8 cellular contexts compared by ENCODE assay signal in the genomic region with DNA sequence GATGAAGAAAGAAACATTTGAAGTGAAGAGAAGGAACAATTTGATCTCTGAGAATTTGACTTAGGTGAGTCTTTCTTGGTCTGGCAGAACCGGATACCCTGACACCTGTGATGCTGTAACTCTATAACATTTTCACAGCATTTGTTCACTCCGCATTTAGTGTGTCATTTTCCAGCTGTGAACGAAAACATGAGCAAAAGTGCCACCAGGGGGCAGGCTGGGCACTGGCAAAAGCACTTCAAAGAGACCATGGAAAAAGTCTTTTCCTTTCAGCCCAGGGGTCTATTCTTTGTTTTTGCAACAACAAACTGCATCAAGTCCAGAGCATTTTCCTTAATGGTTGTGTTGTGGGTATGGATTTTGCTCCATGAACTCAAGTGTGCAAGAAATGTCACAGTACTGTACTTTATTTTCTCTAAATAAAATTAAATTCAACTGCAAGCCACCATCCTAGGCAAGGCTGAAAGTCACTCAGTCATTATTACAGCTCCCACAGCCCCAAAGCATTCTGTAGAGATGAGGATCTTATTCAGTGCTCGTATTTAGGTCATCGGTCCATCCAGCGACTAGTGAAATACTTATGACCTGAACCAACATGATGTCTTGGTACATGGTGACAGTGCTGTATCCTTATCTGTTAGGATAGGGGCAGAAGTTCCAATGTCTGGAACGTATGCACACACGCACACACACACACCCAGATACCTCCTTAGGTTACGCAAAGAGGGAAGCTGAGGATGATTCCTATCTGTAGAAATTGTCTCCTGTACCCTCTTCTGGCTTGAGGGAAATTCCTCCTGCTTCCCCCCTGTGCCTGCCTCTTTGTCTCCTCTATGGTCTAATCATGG.
DNase-seq lines count a peak whose midpoint lies in the region; ATAC-seq, FAIRE-seq and TF ChIP-seq lines count a peak whose summit lies in the region.

No MANE protein-coding gene starts in this region.

- H3K4me3 ChIP-seq in small intestine (ENCODE audit: low read depth in 1 of 2, low read length in 2 of 2): no peak overlapping the region

- no peaks in the 10 kb centered on the region for H3K36me3 ChIP-seq in small intestine (ENCODE audit: control insufficient read depth in 2 of 2, insufficient read depth in 2 of 2, low read length in 2 of 2)

- no peak overlapping the region for H3K4me3 Mint-ChIP-seq in T-cell

- H3K27ac ChIP-seq in small intestine (ENCODE audit: low read depth in 1 of 2, low read length in 1 of 2): no peak overlapping the region

- no peak overlapping the region for H3K27ac Mint-ChIP-seq in T-cell

- FAIRE-seq in small intestine (lab: Jason Lieb, UNC): no peak

- peaks cover 0 to 4% of the 10 kb centered on the region in 2 donors for H3K27me3 Mint-ChIP-seq in T-cell

- WGBS in small intestine, 3 donors: 55 to 63% (median 59%) methylated on average over 9 of the region's 9 CpGs

- TF ChIP-seq CTCF in LNCAP (IDR thresholded peaks at IDR 0.05): peak; percentile 85

- CTCF ChIA-PET in T-cell (lab: Charles Lee): interaction anchor here (0.9 to 3.8 kb wide), 11 partner anchors 9 to 1000 kb away, joined by 3 to 22 read pairs (median 5); no protein-coding TSS in a partner anchor

- no peaks in the 10 kb centered on the region for H3K4me1 ChIP-seq in small intestine (ENCODE audit: control insufficient read depth in 2 of 2, insufficient read depth in 1 of 2, low read depth in 1 of 2, low read length in 1 of 2)

- peaks cover 3 to 9% (median 3%) of the 10 kb centered on the region in 3 donors for H3K4me1 Mint-ChIP-seq in T-cell

- DNase-seq in activated CD4-positive, CD25-positive, alpha-beta regulatory T cell (lab: John Stamatoyannopoulos, UW): peak; percentile 14 to 50 (median 38)
- peak; percentile 27 to 72 (median 58) for DNase-seq in T-cell
- peak in 42 of 56 donors; percentile 1 to 83 (median 19) for DNase-seq in amygdala (lab: John Stamatoyannopoulos, UW)
- peak; percentile 10 to 33 for DNase-seq in hippocampal formation (lab: John Stamatoyannopoulos, UW)
- DNase-seq in small intestine: peak; percentile 47

- no peaks in the 10 kb centered on the region for H3K9me3 Mint-ChIP-seq in T-cell

- no peaks in the 10 kb centered on the region for H3K36me3 Mint-ChIP-seq in T-cell

- ATAC-seq in activated CD4-positive, CD25-positive, alpha-beta regulatory T cell treated with anti-CD3 and anti-CD28 coated beads, Interleukin-2, amount 50 U/mL, for 24 hours: no peak
- ATAC-seq in T-cell (replicated peaks in 1 of 4) (peak in 2 of 4 experiments; percentile 37 to 50), GM19397 (IDR thresholded peaks at IDR 0.05; ENCODE audit: unreplicated experiment) (no peak)

- no peaks in the 10 kb centered on the region for H3K9me3 ChIP-seq in small intestine (ENCODE audit: control insufficient read depth, low read depth)

- POLR2A ChIA-PET in T-cell (lab: Charles Lee): interaction anchor here in 1 of 2 donors (0.5 kb wide), 1 partner anchor 848 kb away, joined by 4 read pairs; no protein-coding TSS in a partner anchor

- no peaks in the 10 kb centered on the region for H3K27me3 ChIP-seq in small intestine (ENCODE audit: control insufficient read depth in 2 of 2, insufficient read depth in 2 of 2, low read length in 2 of 2)
